8 cellular contexts compared by ENCODE assay signal in the genomic region with DNA sequence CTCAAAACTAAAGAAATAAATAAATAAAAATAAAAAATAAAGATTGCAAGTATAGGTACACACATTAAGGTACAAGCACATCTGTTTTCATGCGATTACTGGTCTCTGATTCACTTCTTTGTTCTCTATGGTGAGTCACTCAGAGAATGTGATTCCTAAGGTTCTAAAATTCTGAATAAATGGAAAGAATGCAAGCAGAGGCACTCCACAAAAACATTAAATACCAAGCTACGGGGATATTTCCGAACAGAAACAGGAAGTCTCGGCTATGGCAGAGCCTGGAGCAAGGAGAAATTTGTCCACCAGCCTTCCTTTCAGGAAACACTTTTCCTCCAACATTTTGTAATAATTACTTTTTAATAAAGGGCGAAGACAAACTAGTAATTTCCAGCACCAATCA. TPM values are rescaled to one million over a fixed set of nuclear protein-coding genes. Genes with fewer than 3 reads are reported as not detected.
DNase-seq lines count a peak whose midpoint lies in the region; ATAC-seq and TF ChIP-seq lines count a peak whose summit lies in the region.

No MANE protein-coding gene starts in this region.

- POLR2A ChIA-PET in activated CD8-positive, alpha-beta T cell treated with anti-CD3 and anti-CD28 coated beads for 36 hours (lab: Charles Lee): interaction anchor here (0.9 to 11.2 kb wide), 3 partner anchors 29 to 205 kb away, joined by 3 to 163 read pairs (median 5); no protein-coding TSS in a partner anchor

- CTCF ChIA-PET in activated CD8-positive, alpha-beta T cell treated with anti-CD3 and anti-CD28 coated beads for 36 hours (lab: Charles Lee): interaction anchor here (1.3 to 2.6 kb wide), 2 partner anchors 37 to 47 kb away, joined by 4 to 10 read pairs; no protein-coding TSS in a partner anchor

- H3K4me1 Mint-ChIP-seq in activated naive CD4-positive, alpha-beta T cell treated with anti-CD3 and anti-CD28 coated beads, Interleukin-2, amount 50 U/mL, for 24 hours: peaks cover 77% of the 10 kb centered on the region
- peaks cover 73% of the 10 kb centered on the region for H3K4me1 Mint-ChIP-seq in activated CD8-positive, alpha-beta T cell treated with anti-CD3 and anti-CD28 coated beads for 36 hours (ENCODE audit: low read depth)

- H3K4me3 Mint-ChIP-seq in activated naive CD4-positive, alpha-beta T cell treated with anti-CD3 and anti-CD28 coated beads, Interleukin-2, amount 50 U/mL, for 24 hours: peak overlapping the region; percentile 97
- peak overlapping the region; percentile 87 for H3K4me3 Mint-ChIP-seq in activated CD8-positive, alpha-beta T cell treated with anti-CD3 and anti-CD28 coated beads for 36 hours

- no peak for ATAC-seq in activated CD8-positive, alpha-beta T cell treated with anti-CD3 and anti-CD28 coated beads for 36 hours
- ATAC-seq in GM18861 (IDR thresholded peaks at IDR 0.05; ENCODE audit: unreplicated experiment) (no peak), HG03175 (IDR thresholded peaks at IDR 0.05; ENCODE audit: unreplicated experiment) (no peak)

- H3K36me3 Mint-ChIP-seq in activated naive CD4-positive, alpha-beta T cell treated with anti-CD3 and anti-CD28 coated beads, Interleukin-2, amount 50 U/mL, for 24 hours: peaks cover 3% of the 10 kb centered on the region
- H3K36me3 Mint-ChIP-seq in activated CD8-positive, alpha-beta T cell treated with anti-CD3 and anti-CD28 coated beads for 36 hours (ENCODE audit: low read depth): peaks cover 9% of the 10 kb centered on the region

- H3K27me3 Mint-ChIP-seq in activated naive CD4-positive, alpha-beta T cell treated with anti-CD3 and anti-CD28 coated beads, Interleukin-2, amount 50 U/mL, for 24 hours: no peaks in the 10 kb centered on the region
- H3K27me3 Mint-ChIP-seq in activated CD8-positive, alpha-beta T cell treated with anti-CD3 and anti-CD28 coated beads for 36 hours: no peaks in the 10 kb centered on the region

- intact Hi-C loops in activated CD8-positive, alpha-beta T cell treated with anti-CD3 and anti-CD28 coated beads for 36 hours (cut with micrococcal nuclease): loop anchor here (1.0 kb wide), 1 partner anchor 37 kb away; no protein-coding TSS in a partner anchor

- DNase-seq in activated naive CD4-positive, alpha-beta T cell treated with Interleukin-2 at 50 U/mL for 16 hours: no peak
- DNase-seq in activated CD8-positive, alpha-beta T cell treated with anti-CD3 and anti-CD28 coated beads for 36 hours: no peak
- peak; percentile 68 for DNase-seq in hepatic stellate cell (ENCODE audit: low spot score)
- DNase-seq in stimulated activated CD8-positive, alpha-beta memory T cell treated with anti-CD3 and anti-CD28 coated beads, Interleukin-4, amount 100 ng/mL, for 48 hours: peak; percentile 23
- no peak for DNase-seq in activated CD4-positive, alpha-beta T cell treated with anti-CD3 and anti-CD28 coated beads for 4 hours

- H3K9me3 Mint-ChIP-seq in activated naive CD4-positive, alpha-beta T cell treated with anti-CD3 and anti-CD28 coated beads, Interleukin-2, amount 50 U/mL, for 24 hours: no peaks in the 10 kb centered on the region
- H3K9me3 Mint-ChIP-seq in activated CD8-positive, alpha-beta T cell treated with anti-CD3 and anti-CD28 coated beads for 36 hours: no peaks in the 10 kb centered on the region

- TF ChIP-seq CTCF in activated CD8-positive, alpha-beta T cell treated with anti-CD3 and anti-CD28 coated beads for 36 hours (IDR thresholded peaks at IDR 0.05): no peak

- H3K27ac Mint-ChIP-seq in activated naive CD4-positive, alpha-beta T cell treated with anti-CD3 and anti-CD28 coated beads, Interleukin-2, amount 50 U/mL, for 24 hours: peak overlapping the region; percentile 98
- H3K27ac Mint-ChIP-seq in activated CD8-positive, alpha-beta T cell treated with anti-CD3 and anti-CD28 coated beads for 36 hours: peak overlapping the region; percentile 95

RNA-seq across cellular contexts. Expression of gene VOPP1, which starts 1.4 kb away (rescaled TPM):
- 10 to 100 TPM; 32.6 to 34.7 TPM for total RNA-seq in activated CD8-positive, alpha-beta T cell treated with anti-CD3 and anti-CD28 coated beads for 36 hours

Comparison
In these comparisons a context has a peak if more than half of its experiments do, and no peak if none do; other contexts are left out.
1. DNase-seq: peak in hepatic stellate cell (single experiment) and stimulated activated CD8-positive, alpha-beta memory T cell treated with anti-CD3 and anti-CD28 coated beads, Interleukin-4, amount 100 ng/mL, for 48 hours (single experiment); none in activated naive CD4-positive, alpha-beta T cell treated with Interleukin-2 at 50 U/mL for 16 hours (single experiment), activated CD8-positive, alpha-beta T cell treated with anti-CD3 and anti-CD28 coated beads for 36 hours (single experiment) and activated CD4-positive, alpha-beta T cell treated with anti-CD3 and anti-CD28 coated beads for 4 hours (0 of 2).